In the genomic region with DNA sequence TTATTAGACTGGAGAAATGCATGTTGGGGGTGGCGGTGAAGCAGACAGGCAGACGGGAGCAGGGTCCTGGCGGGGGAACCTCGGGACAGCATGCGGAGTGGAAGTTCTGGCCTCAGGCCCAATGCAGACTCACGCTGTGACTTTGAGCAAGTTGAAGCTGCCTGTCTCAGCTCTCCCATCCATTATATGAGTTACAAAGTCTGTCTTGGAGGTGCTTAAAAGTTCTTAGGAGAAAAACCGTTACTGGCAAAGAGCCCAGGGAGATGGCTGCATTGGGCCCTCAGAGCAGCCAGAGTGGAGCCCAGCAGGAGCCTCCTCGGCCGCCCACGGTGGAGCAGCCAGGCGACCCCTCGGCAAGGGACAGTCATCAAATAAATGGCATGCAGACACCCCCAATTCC, we compare ENCODE assay signal across 13 cellular contexts.
DNase-seq lines count a peak whose midpoint lies in the region; ATAC-seq, FAIRE-seq and TF ChIP-seq lines count a peak whose summit lies in the region.
"Had no signal": no experiment of that assay in that cellular context is flagged by ENCODE, and none has a peak within 500 bp of the region (broad histone marks: within the 10 kb centered on the region; RNA-seq: fewer than 3 reads in every experiment).

No MANE protein-coding gene starts in this region.

- H3K4me1 ChIP-seq in SK-N-SH (ENCODE audit: control insufficient read depth in 1 of 2, insufficient read depth in 2 of 2, low read depth in 1 of 2, low read length in 1 of 2) (peaks cover 22 to 45% of the 10 kb centered on the region in 2 experiments), heart left ventricle (peaks cover 0 to 36% (median 19%) of the 10 kb centered on the region in 12 donors)

- TF ChIP-seq POLR2A in heart left ventricle (IDR thresholded peaks at IDR 0.05) (no peak), GM12891 (IDR thresholded peaks at IDR 0.05; ENCODE audit: low read depth, low read length) (no peak)

- peak in 8 of 14 donors; percentile 16 to 68 (median 39) for DNase-seq in C1 segment of cervical spinal cord (lab: John Stamatoyannopoulos, UW)
- DNase-seq in SK-N-SH: no peak
- peak in 4 of 5 donors; percentile 56 to 76 (median 66) for DNase-seq in heart left ventricle
- peak; percentile 69 for DNase-seq in retinal pigment epithelial cell (ENCODE audit: low read depth)
- no peak for DNase-seq in GM12891 (ENCODE audit: insufficient read length, low spot score)
- DNase-seq: CD8-positive, alpha-beta memory T cell; NCI-H526; T1000 had no signal

- TF ChIP-seq CTCF in SK-N-SH (IDR thresholded peaks at IDR 0.05) (no peak), heart left ventricle (IDR thresholded peaks at IDR 0.05) (no peak), retinal pigment epithelial cell (conservative IDR thresholded peaks at IDR 0.05; ENCODE audit: low read depth, low read length) (no peak)

- H3K27ac ChIP-seq in SK-N-SH (ENCODE audit: low read depth in 2 of 2, low read length in 1 of 2) (peak overlapping the region; percentile 86 to 96; a peak in 3 of 4 replicates), heart left ventricle (peak overlapping the region; percentile 71 to 97 (median 86))

- POLR2A ChIA-PET in SK-N-SH (lab: Yijun Ruan, JAX): no interaction called here

- peaks cover 3% of the 10 kb centered on the region; the same call in 1 of the 2 replicates for H3K79me2 ChIP-seq in SK-N-SH (ENCODE audit: insufficient read depth)

- H3K9ac ChIP-seq in SK-N-SH: peak overlapping the region; percentile 56

- WGBS in SK-N-SH (ENCODE audit: low lambda C conversion rate): 31% methylated on average over 12 of the region's 12 CpGs
- 26 to 40% (median 32%) methylated on average over 9 to 12 of the region's 12 CpGs for WGBS in heart left ventricle, 4 donors

- H2AFZ ChIP-seq in SK-N-SH (ENCODE audit: low read depth): peak overlapping the region; percentile 30

- H3K9me3 ChIP-seq in SK-N-SH (no peaks in the 10 kb centered on the region), heart left ventricle (no peaks in the 10 kb centered on the region)

- CTCF ChIA-PET in SK-N-SH (lab: Yijun Ruan, JAX): interaction anchor here (1.0 to 1.3 kb wide), 2 partner anchors 11 to 17 kb away, joined by 3 to 4 read pairs; no protein-coding TSS in a partner anchor

- no peaks in the 10 kb centered on the region for H4K20me1 ChIP-seq in SK-N-SH (ENCODE audit: insufficient read depth)

- peak in 1 of 2 experiments; percentile 84; a peak in 2 of 4 replicates for TF ChIP-seq EP300 in SK-N-SH (IDR thresholded peaks at IDR 0.05; ENCODE audit: borderline replicate concordance in 1 of 2, low read depth in 1 of 2, low read length in 1 of 2)

- H3K27me3 ChIP-seq in SK-N-SH (ENCODE audit: insufficient read depth): no peaks in the 10 kb centered on the region
- no peaks in the 10 kb centered on the region for H3K27me3 ChIP-seq in heart left ventricle

- H3K4me3 ChIP-seq in SK-N-SH (ENCODE audit: low read depth in 2 of 2, low read length in 1 of 2) (no peak overlapping the region), heart left ventricle (no peak overlapping the region), retinal pigment epithelial cell (ENCODE audit: low read length) (no peak overlapping the region)

- no peak for TF ChIP-seq RAD21 in SK-N-SH (IDR thresholded peaks at IDR 0.05; ENCODE audit: low read length)

- peak overlapping the region; percentile 49 for H3K4me2 ChIP-seq in SK-N-SH

- H3K9me2 ChIP-seq in SK-N-SH: no peaks in the 10 kb centered on the region

- intact Hi-C loops in heart left ventricle (cut with DNase I): loop anchor here in 1 of 10 donors (2.0 kb wide), 1 partner anchor 140 kb away; no protein-coding TSS in a partner anchor

- no peak for FAIRE-seq in GM12891 (lab: Jason Lieb, UNC)
- FAIRE-seq: GM18507, H1 had no signal

- peak; percentile 45 to 73 (median 67) for ATAC-seq in heart left ventricle
- no peak for ATAC-seq in GM18867 (IDR thresholded peaks at IDR 0.05; ENCODE audit: unreplicated experiment)
- ATAC-seq in HG02798 (IDR thresholded peaks at IDR 0.05; ENCODE audit: poor library complexity, unreplicated experiment): no peak
- ATAC-seq in HG03432 (IDR thresholded peaks at IDR 0.05; ENCODE audit: unreplicated experiment): no peak

- peaks cover 37% of the 10 kb centered on the region for H3F3A ChIP-seq in SK-N-SH (replicated peaks; ENCODE audit: insufficient read depth)

- H3K36me3 ChIP-seq in SK-N-SH (replicated peaks in 1 of 2; ENCODE audit: control insufficient read depth in 1 of 2, insufficient read depth in 2 of 2, low read length in 1 of 2): no peaks in the 10 kb centered on the region
- H3K36me3 ChIP-seq in heart left ventricle: no peaks in the 10 kb centered on the region

TF ChIP-seq in SK-N-SH, 30 proteins besides CTCF, POLR2A, EP300 and RAD21 (continues in another document):
- TF ChIP-seq RXRA (IDR thresholded peaks at IDR 0.05; ENCODE audit: borderline replicate concordance, low read depth): peak; percentile 40; the same call in 1 of the 2 replicates
- TF ChIP-seq, protein P1, sequence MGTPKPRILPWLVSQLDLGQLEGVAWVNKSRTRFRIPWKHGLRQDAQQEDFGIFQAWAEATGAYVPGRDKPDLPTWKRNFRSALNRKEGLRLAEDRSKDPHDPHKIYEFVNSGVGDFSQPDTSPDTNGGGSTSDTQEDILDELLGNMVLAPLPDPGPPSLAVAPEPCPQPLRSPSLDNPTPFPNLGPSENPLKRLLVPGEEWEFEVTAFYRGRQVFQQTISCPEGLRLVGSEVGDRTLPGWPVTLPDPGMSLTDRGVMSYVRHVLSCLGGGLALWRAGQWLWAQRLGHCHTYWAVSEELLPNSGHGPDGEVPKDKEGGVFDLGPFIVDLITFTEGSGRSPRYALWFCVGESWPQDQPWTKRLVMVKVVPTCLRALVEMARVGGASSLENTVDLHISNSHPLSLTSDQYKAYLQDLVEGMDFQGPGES (IDR thresholded peaks at IDR 0.05; ENCODE audit: low read depth, low read length): no peak
- no peak for TF ChIP-seq MXI1 (IDR thresholded peaks at IDR 0.05; ENCODE audit: low read depth, low read length)
- no peak for TF ChIP-seq ELF1 (IDR thresholded peaks at IDR 0.05)
- TF ChIP-seq, protein P2, sequence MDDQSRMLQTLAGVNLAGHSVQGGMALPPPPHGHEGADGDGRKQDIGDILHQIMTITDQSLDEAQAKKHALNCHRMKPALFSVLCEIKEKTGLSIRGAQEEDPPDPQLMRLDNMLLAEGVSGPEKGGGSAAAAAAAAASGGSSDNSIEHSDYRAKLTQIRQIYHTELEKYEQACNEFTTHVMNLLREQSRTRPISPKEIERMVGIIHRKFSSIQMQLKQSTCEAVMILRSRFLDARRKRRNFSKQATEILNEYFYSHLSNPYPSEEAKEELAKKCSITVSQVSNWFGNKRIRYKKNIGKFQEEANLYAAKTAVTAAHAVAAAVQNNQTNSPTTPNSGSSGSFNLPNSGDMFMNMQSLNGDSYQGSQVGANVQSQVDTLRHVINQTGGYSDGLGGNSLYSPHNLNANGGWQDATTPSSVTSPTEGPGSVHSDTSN (IDR thresholded peaks at IDR 0.05): peak; percentile 87
- TF ChIP-seq MAX (IDR thresholded peaks at IDR 0.05; ENCODE audit: low read depth): peak; percentile 87
- TF ChIP-seq SIN3A (IDR thresholded peaks at IDR 0.05; ENCODE audit: borderline replicate concordance, low read depth, low read length): no peak
- peak; percentile 46; the same call in 1 of the 2 replicates for TF ChIP-seq TAF1 (IDR thresholded peaks at IDR 0.05; ENCODE audit: borderline replicate concordance, low read depth, low read length)

TF ChIP-seq in GM12891, 5 proteins besides CTCF, POLR2A, EP300 and RAD21:
- no peak for TF ChIP-seq POLR2AphosphoS5 (IDR thresholded peaks at IDR 0.05; ENCODE audit: low read depth, low read length)
- no peak for TF ChIP-seq TAF1 (IDR thresholded peaks at IDR 0.05; ENCODE audit: low read depth, low read length)
- no peak for TF ChIP-seq PAX5 (IDR thresholded peaks at IDR 0.05; ENCODE audit: insufficient read depth, low read length, severe bottlenecking)

Comparison
In these comparisons a context has a peak if more than half of its experiments do, and no peak if none do; other contexts are left out.
1. DNase-seq: peak in C1 segment of cervical spinal cord (8 of 14), heart left ventricle (4 of 5) and retinal pigment epithelial cell (single experiment); none in SK-N-SH (single experiment) and GM12891 (single experiment).
2. ATAC-seq: peak in heart left ventricle (4 of 4); none in GM18867 (single experiment), HG02798 (single experiment) and HG03432 (single experiment).